In genomic region chr9:70563010-70563409, GRCh38 we compare ENCODE assay signal across 10 cellular contexts.
DNase-seq lines count a peak whose midpoint lies in the region; ATAC-seq and TF ChIP-seq lines count a peak whose summit lies in the region.
"Had no signal": no experiment of that assay in that cellular context is flagged by ENCODE, and none has a peak within 500 bp of the region (broad histone marks: within the 10 kb centered on the region; RNA-seq: fewer than 3 reads in every experiment).

No MANE protein-coding gene starts in this region.

- H3K27me3 ChIP-seq in left lung (no peaks in the 10 kb centered on the region), tibial nerve (no peaks in the 10 kb centered on the region)

- TF ChIP-seq CTCF in left lung (IDR thresholded peaks at IDR 0.05) (no peak), tibial nerve (IDR thresholded peaks at IDR 0.05) (no peak), WTC11 (IDR thresholded peaks at IDR 0.05) (no peak)

- no peaks in the 10 kb centered on the region for H3K9me3 Mint-ChIP-seq in activated naive CD4-positive, alpha-beta T cell treated with anti-CD3 and anti-CD28 coated beads for 36 hours
- H3K9me3 Mint-ChIP-seq in activated naive CD4-positive, alpha-beta T cell treated with anti-CD3 and anti-CD28 coated beads, Interleukin-2, amount 50 U/mL, for 72 hours, result peaks cover 5 to 21% of the 10 kb centered on the region in 2 donors
- no peaks in the 10 kb centered on the region for H3K9me3 Mint-ChIP-seq in WTC11

- H3K36me3 ChIP-seq in left lung (no peaks in the 10 kb centered on the region), tibial nerve (no peaks in the 10 kb centered on the region)

- peaks cover 14 to 28% of the 10 kb centered on the region in 2 donors for H3K4me1 ChIP-seq in left lung
- peaks cover 0 to 53% (median 16%) of the 10 kb centered on the region in 4 donors for H3K4me1 ChIP-seq in tibial nerve

- POLR2A ChIA-PET in WTC11 (lab: Charles Lee), result no interaction called here

- CTCF ChIA-PET in activated naive CD4-positive, alpha-beta T cell treated with anti-CD3 and anti-CD28 coated beads for 36 hours (lab: Charles Lee), result interaction anchor here (0.9 to 2.9 kb wide), 5 partner anchors 39 to 149 kb away, joined by 3 to 17 read pairs (median 7); partner anchors contain the start of gene KLF9
- CTCF ChIA-PET in WTC11 (lab: Charles Lee), result interaction anchor here (0.6 to 1.6 kb wide), 2 partner anchors 39 to 84 kb away, joined by 3 to 4 read pairs; no protein-coding TSS in a partner anchor

- intact Hi-C loops in activated naive CD4-positive, alpha-beta T cell treated with anti-CD3 and anti-CD28 coated beads for 36 hours (cut with micrococcal nuclease), result loop anchor here (1.0 to 10.0 kb wide), 9 partner anchors 31 to 1802 kb away; partner anchors contain the start of genes CEMIP2, TJP2 and ZFAND5
- intact Hi-C loops in left lung (cut with DNase I), result no loop called here

- 94 to 95% methylated on average over 4 of the region's 4 CpGs for WGBS in tibial nerve, 2 donors

- H3K9me3 ChIP-seq in left lung (no peaks in the 10 kb centered on the region), tibial nerve (no peaks in the 10 kb centered on the region)

- no peak for DNase-seq in activated naive CD4-positive, alpha-beta T cell treated with anti-CD3 and anti-CD28 coated beads for 36 hours
- no peak for DNase-seq in activated naive CD4-positive, alpha-beta T cell treated with Interleukin-2 at 50 U/mL for 16 hours
- no peak for DNase-seq in activated naive CD4-positive, alpha-beta T cell treated with anti-CD3 and anti-CD28 coated beads, Interleukin-2, amount 50 U/mL, for 72 hours (ENCODE audit: low spot score in 2 of 2)
- DNase-seq in left lung, result no peak
- DNase-seq in tibial nerve (ENCODE audit: low spot score in 2 of 2), result no peak
- no peak for DNase-seq in WTC11 (ENCODE audit: low spot score)
- no peak for DNase-seq in putamen (ENCODE audit: low spot score)
- DNase-seq: PC-9 had no signal

- ATAC-seq in activated naive CD4-positive, alpha-beta T cell treated with anti-CD3 and anti-CD28 coated beads, Interleukin-2, amount 50 U/mL, for 72 hours, result no peak
- ATAC-seq in left lung (no peak), WTC11 (no peak), GM19324 (IDR thresholded peaks at IDR 0.05; ENCODE audit: low FRiP score, unreplicated experiment) (no peak)
- ATAC-seq: K562 had no signal

- no peaks in the 10 kb centered on the region for H3K27me3 Mint-ChIP-seq in activated naive CD4-positive, alpha-beta T cell treated with anti-CD3 and anti-CD28 coated beads for 36 hours (ENCODE audit: low read depth)
- H3K27me3 Mint-ChIP-seq in WTC11 (ENCODE audit: low read depth), result peaks cover 4% of the 10 kb centered on the region; the same call in 1 of the 2 replicates

- H3K27ac Mint-ChIP-seq in activated naive CD4-positive, alpha-beta T cell treated with anti-CD3 and anti-CD28 coated beads for 36 hours, result peak overlapping the region; percentile 97
- H3K27ac Mint-ChIP-seq in activated naive CD4-positive, alpha-beta T cell treated with anti-CD3 and anti-CD28 coated beads, Interleukin-2, amount 50 U/mL, for 72 hours, result peak overlapping the region; percentile 92 to 98
- H3K27ac Mint-ChIP-seq in WTC11, result no peak overlapping the region

- H3K4me3 Mint-ChIP-seq in activated naive CD4-positive, alpha-beta T cell treated with anti-CD3 and anti-CD28 coated beads for 36 hours, result no peak overlapping the region
- H3K4me3 Mint-ChIP-seq in WTC11, result no peak overlapping the region

- TF ChIP-seq POLR2A in tibial nerve (IDR thresholded peaks at IDR 0.05), result no peak

- peaks cover 52% of the 10 kb centered on the region for H3K4me1 Mint-ChIP-seq in activated naive CD4-positive, alpha-beta T cell treated with anti-CD3 and anti-CD28 coated beads for 36 hours (ENCODE audit: low read depth)
- H3K4me1 Mint-ChIP-seq in WTC11, result peaks cover 30% of the 10 kb centered on the region

- TF ChIP-seq EP300 in tibial nerve (IDR thresholded peaks at IDR 0.05), result no peak

- H3K4me3 ChIP-seq in left lung, result no peak overlapping the region
- no peak overlapping the region for H3K4me3 ChIP-seq in tibial nerve
- H3K4me3 ChIP-seq: K562, PC-9 had no signal

- peak overlapping the region; percentile 78 to 86 for H3K27ac ChIP-seq in left lung
- H3K27ac ChIP-seq in tibial nerve, result peak overlapping the region in 3 of 4 donors; percentile 29 to 81 (median 67)
- H3K27ac ChIP-seq: PC-9 had no signal

- H3K36me3 Mint-ChIP-seq in activated naive CD4-positive, alpha-beta T cell treated with anti-CD3 and anti-CD28 coated beads for 36 hours (ENCODE audit: low read depth), result no peaks in the 10 kb centered on the region
- H3K36me3 Mint-ChIP-seq in activated naive CD4-positive, alpha-beta T cell treated with anti-CD3 and anti-CD28 coated beads, Interleukin-2, amount 50 U/mL, for 72 hours, result peaks cover 6 to 37% of the 10 kb centered on the region in 2 donors
- H3K36me3 Mint-ChIP-seq in WTC11, result no peaks in the 10 kb centered on the region

TF ChIP-seq in WTC11, 78 proteins besides CTCF, POLR2A, EP300 and RAD21 (continues in another document):
- TF ChIP-seq FOXK1 (CRISPR knock-in tag; IDR thresholded peaks at IDR 0.05) (no peak), ZBTB43 (CRISPR knock-in tag; IDR thresholded peaks at IDR 0.05) (no peak), ARID4B (CRISPR knock-in tag; IDR thresholded peaks at IDR 0.05; ENCODE audit: borderline replicate concordance) (no peak), ERG (CRISPR knock-in tag; IDR thresholded peaks at IDR 0.05) (no peak), ETV6 (CRISPR knock-in tag; IDR thresholded peaks at IDR 0.05) (no peak), ZSCAN18 (CRISPR knock-in tag; IDR thresholded peaks at IDR 0.05) (no peak), JAZF1 (CRISPR knock-in tag; IDR thresholded peaks at IDR 0.05) (no peak), ZNF263 (CRISPR knock-in tag; IDR thresholded peaks at IDR 0.05; ENCODE audit: low read depth) (no peak), ZNF219 (CRISPR knock-in tag; IDR thresholded peaks at IDR 0.05; ENCODE audit: borderline replicate concordance) (no peak), ZNF671 (CRISPR knock-in tag; IDR thresholded peaks at IDR 0.05) (no peak), ZBTB21 (CRISPR knock-in tag; IDR thresholded peaks at IDR 0.05; ENCODE audit: borderline replicate concordance) (no peak)
